ENCODE assay signal across 12 cellular contexts in the genomic region with DNA sequence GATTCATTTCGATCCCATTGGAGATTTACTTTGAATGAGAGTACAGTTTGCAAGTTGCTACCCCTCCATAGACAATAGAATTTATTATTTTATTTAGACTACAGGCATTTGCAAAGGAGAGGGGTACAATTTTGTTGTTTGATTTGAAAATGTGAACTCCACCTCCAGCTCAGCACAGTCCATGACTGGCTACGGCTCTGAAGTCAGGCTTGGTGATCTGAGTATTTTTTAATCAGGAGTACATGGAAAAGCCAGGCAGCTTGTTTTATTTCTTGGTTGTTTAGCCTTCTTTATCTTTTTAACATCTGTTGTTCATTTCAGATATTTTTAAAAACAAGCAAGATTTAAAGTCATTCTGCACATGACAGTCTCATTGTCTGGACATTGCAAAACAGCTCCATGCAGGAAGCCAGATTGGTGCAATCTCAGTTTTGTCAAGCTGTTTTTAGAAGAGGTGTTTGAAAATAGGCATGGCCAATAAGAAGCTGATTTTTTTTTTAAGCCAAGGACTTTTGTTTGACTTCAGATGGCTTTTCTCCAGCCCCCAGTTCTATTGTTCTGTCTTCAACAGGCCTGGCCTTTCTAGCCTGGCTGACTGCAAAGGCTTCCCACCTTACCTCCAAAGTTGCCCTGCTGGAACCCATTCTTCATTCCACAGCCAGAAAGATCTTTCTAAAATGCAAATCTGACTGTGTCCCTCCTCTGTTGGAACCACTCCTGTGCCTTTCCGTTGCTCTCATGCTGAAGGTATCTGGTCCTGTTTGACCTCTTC. TPM values are rescaled to one million over a fixed set of nuclear protein-coding genes. Genes with fewer than 3 reads are reported as not detected.
DNase-seq lines count a peak whose midpoint lies in the region; ATAC-seq and TF ChIP-seq lines count a peak whose summit lies in the region.
"Had no signal": no experiment of that assay in that cellular context is flagged by ENCODE, and none has a peak within 500 bp of the region (broad histone marks: within the 10 kb centered on the region; RNA-seq: fewer than 3 reads in every experiment).

No MANE protein-coding gene starts in this region.

- H3K9me2 ChIP-seq in Karpas-422 (replicated peaks; ENCODE audit: insufficient read depth, low read length) = no peaks in the 10 kb centered on the region

- no peak overlapping the region for H3K4me2 ChIP-seq in Karpas-422 (ENCODE audit: low read depth, low read length, poor library complexity, severe bottlenecking)

- H2AFZ ChIP-seq in Karpas-422 (ENCODE audit: low read length) = no peak overlapping the region

- no peak overlapping the region for H3K9ac ChIP-seq in Karpas-422 (ENCODE audit: low read length)

- intact Hi-C loops in adrenal gland (cut with DNase I) (no loop called here), heart right ventricle (cut with DNase I) (loop anchor here in 3 of 10 donors (5.0 to 10.0 kb wide), 4 partner anchors 46 to 119 kb away; no protein-coding TSS in a partner anchor), aorta (cut with DNase I) (no loop called here)

- 33 to 45% (median 38%) methylated on average over 3 of the region's 3 CpGs for WGBS in adrenal gland, 4 donors
- WGBS in heart right ventricle, 2 donors = 43 to 58% methylated on average over 3 of the region's 3 CpGs
- WGBS in aorta, 2 donors = 38 to 42% methylated on average over 3 of the region's 3 CpGs

- H3K4me1 ChIP-seq in adrenal gland (replicated peaks in 1 of 2) (peaks cover 52 to 79% of the 10 kb centered on the region in 2 donors), heart right ventricle (peaks cover 9 to 92% (median 80%) of the 10 kb centered on the region in 9 donors), neutrophil (ENCODE audit: control insufficient read depth in 1 of 2, insufficient read depth in 1 of 2, low read depth in 1 of 2, low read length in 1 of 2) (peaks cover 63 to 82% of the 10 kb centered on the region in 2 experiments), aorta (ENCODE audit: control insufficient read depth in 1 of 2, insufficient read depth in 2 of 2, low read length in 2 of 2) (peaks cover 10 to 18% of the 10 kb centered on the region in 2 donors), Karpas-422 (ENCODE audit: low read length) (no peaks in the 10 kb centered on the region)

- H3K9me3 ChIP-seq in adrenal gland (replicated peaks in 1 of 3) (no peaks in the 10 kb centered on the region), heart right ventricle (peaks cover 0 to 6% (median 0%) of the 10 kb centered on the region in 11 donors), neutrophil (no peaks in the 10 kb centered on the region), aorta (ENCODE audit: control insufficient read depth, low read length) (no peaks in the 10 kb centered on the region), Karpas-422 (ENCODE audit: low read length) (peaks cover 24% of the 10 kb centered on the region)

- H4K20me1 ChIP-seq in Karpas-422 (ENCODE audit: insufficient read depth, low read depth, low read length) = no peaks in the 10 kb centered on the region

- H3K36me3 ChIP-seq in adrenal gland (replicated peaks in 1 of 2) (no peaks in the 10 kb centered on the region), heart right ventricle (no peaks in the 10 kb centered on the region), neutrophil (no peaks in the 10 kb centered on the region), aorta (ENCODE audit: control insufficient read depth in 1 of 2, insufficient read depth in 2 of 2, low read length in 1 of 2) (no peaks in the 10 kb centered on the region), Karpas-422 (ENCODE audit: insufficient read depth, low read length) (no peaks in the 10 kb centered on the region)

- no peaks in the 10 kb centered on the region for H3K79me2 ChIP-seq in Karpas-422 (ENCODE audit: low read length)

- H3K27me3 ChIP-seq in adrenal gland = no peaks in the 10 kb centered on the region
- H3K27me3 ChIP-seq in heart right ventricle = no peaks in the 10 kb centered on the region
- no peaks in the 10 kb centered on the region for H3K27me3 ChIP-seq in neutrophil
- no peaks in the 10 kb centered on the region for H3K27me3 ChIP-seq in aorta (ENCODE audit: control insufficient read depth in 1 of 2, insufficient read depth in 2 of 2, low read length in 1 of 2)
- H3K27me3 ChIP-seq in Karpas-422 (ENCODE audit: low read length) = no peaks in the 10 kb centered on the region

- peak; percentile 33 to 79 (median 53) for DNase-seq in adrenal gland
- DNase-seq in heart right ventricle = peak in 1 of 2 donors; percentile 22
- DNase-seq in aorta = no peak
- DNase-seq in Karpas-422 = no peak
- DNase-seq: activated CD4-positive, alpha-beta T cell treated with anti-CD3 and anti-CD28 coated beads, Interleukin-2, amount 10 ng/mL, durations not matched to agents 7 days and 5 days; activated naive CD4-positive, alpha-beta T cell treated with anti-CD3 and anti-CD28 coated beads for 36 hours; GOT3; naive B cell; NCI-H187 had no signal

- H3K27ac ChIP-seq in adrenal gland = peak overlapping the region; percentile 33 to 67 (median 55)
- peak overlapping the region in 8 of 10 donors; percentile 1 to 72 (median 48) for H3K27ac ChIP-seq in heart right ventricle
- H3K27ac ChIP-seq in neutrophil = peak overlapping the region; percentile 82
- no peak overlapping the region for H3K27ac ChIP-seq in aorta (ENCODE audit: low read depth in 1 of 2, low read length in 2 of 2)
- no peak overlapping the region for H3K27ac ChIP-seq in Karpas-422 (ENCODE audit: low read length)

- peak; percentile 61 to 76 (median 68) for ATAC-seq in heart right ventricle
- ATAC-seq in aorta (ENCODE audit: low FRiP score) = peak; percentile 79
- no peak for ATAC-seq in HG03571 (IDR thresholded peaks at IDR 0.05; ENCODE audit: unreplicated experiment)
- ATAC-seq in GM18870 (IDR thresholded peaks at IDR 0.05; ENCODE audit: unreplicated experiment) = no peak

- no peak overlapping the region for H3K4me3 ChIP-seq in adrenal gland
- H3K4me3 ChIP-seq in heart right ventricle = no peak overlapping the region
- peak overlapping the region in 1 of 2 experiments; percentile 6 for H3K4me3 ChIP-seq in neutrophil (ENCODE audit: low read depth in 1 of 2, low read length in 1 of 2)
- H3K4me3 ChIP-seq in aorta (ENCODE audit: low read length in 2 of 2) = no peak overlapping the region
- no peak overlapping the region for H3K4me3 ChIP-seq in Karpas-422 (ENCODE audit: low read length)

- no peak for TF ChIP-seq CTCF in adrenal gland (IDR thresholded peaks at IDR 0.05)
- no peak for TF ChIP-seq CTCF in heart right ventricle (IDR thresholded peaks at IDR 0.05)
- TF ChIP-seq CTCF in neutrophil (IDR thresholded peaks at IDR 0.05) = no peak

- TF ChIP-seq POLR2A in adrenal gland (IDR thresholded peaks at IDR 0.05) = peak in 1 of 2 donors; percentile 12

RNA-seq across cellular contexts. Expression of a gene that starts 12.2 kb away (rescaled TPM):
- total RNA-seq in adrenal gland (100 to 1,000 TPM in 4 of 8 donors, 10 to 100 TPM in 4; 31.7 to 127 (median 96.1) TPM), heart right ventricle (10 to 100 TPM in 9 of 10 donors, 1 to 10 TPM in 1; 9.6 to 26.8 (median 17.6) TPM), aorta (100 to 1,000 TPM in 1 of 2 donors, 10 to 100 TPM in 1; 87.1 to 155 TPM)
- polyA plus RNA-seq in adrenal gland (10 to 100 TPM; 12.1 to 20.3 (median 19.6) TPM), heart right ventricle (1 to 10 TPM; 4.6 to 5.4 TPM), aorta (10 to 100 TPM; 14.7 to 27.7 TPM)
- not detected in 2 replicates for total RNA-seq in Karpas-422 (2014; rRNA removed; shearing (Covaris generic); ENCODE audit: low replicate concordance)
- total RNA-seq: activated CD4-positive, alpha-beta T cell treated with anti-CD3 and anti-CD28 coated beads, Interleukin-2, amount 10 ng/mL, durations not matched to agents 7 days and 5 days; activated naive CD4-positive, alpha-beta T cell treated with anti-CD3 and anti-CD28 coated beads for 36 hours had no signal

Comparison
In these comparisons a context has a peak if more than half of its experiments do, and no peak if none do; other contexts are left out.
1. DNase-seq: peak in adrenal gland (7 of 7); none in aorta (0 of 2) and Karpas-422 (single experiment).
2. H3K27ac ChIP-seq: peak in adrenal gland (5 of 5), heart right ventricle (8 of 10) and neutrophil (single experiment); none in aorta (0 of 2) and Karpas-422 (single experiment).
3. ATAC-seq: peak in heart right ventricle (8 of 8) and aorta (single experiment); none in HG03571 (single experiment) and GM18870 (single experiment).
4. RNA of a gene that starts 12.2 kb away (total RNA-seq): 87.1 to 155 TPM in aorta, 31.7 to 127 TPM in adrenal gland and 9.6 to 26.8 TPM in heart right ventricle; not detected in Karpas-422; every median in the first group is over 10 times any median in the second.